ENCODE assay signal across 1 cellular context in genomic region chr15:89209057-89209456, GRCh38.
TF ChIP-seq lines count a peak whose summit lies in the region.

No MANE protein-coding gene starts in this region.

TF ChIP-seq in HepG2, 621 proteins besides CTCF, POLR2A, EP300 and RAD21 (continued from another document):
- no peak for TF ChIP-seq ZBTB4 (CRISPR knock-in tag; IDR thresholded peaks at IDR 0.05; ENCODE audit: borderline replicate concordance)
TF ChIP-seq in HepG2: peak in this region for 1.
